7 cellular contexts compared by ENCODE assay signal in the genomic region with DNA sequence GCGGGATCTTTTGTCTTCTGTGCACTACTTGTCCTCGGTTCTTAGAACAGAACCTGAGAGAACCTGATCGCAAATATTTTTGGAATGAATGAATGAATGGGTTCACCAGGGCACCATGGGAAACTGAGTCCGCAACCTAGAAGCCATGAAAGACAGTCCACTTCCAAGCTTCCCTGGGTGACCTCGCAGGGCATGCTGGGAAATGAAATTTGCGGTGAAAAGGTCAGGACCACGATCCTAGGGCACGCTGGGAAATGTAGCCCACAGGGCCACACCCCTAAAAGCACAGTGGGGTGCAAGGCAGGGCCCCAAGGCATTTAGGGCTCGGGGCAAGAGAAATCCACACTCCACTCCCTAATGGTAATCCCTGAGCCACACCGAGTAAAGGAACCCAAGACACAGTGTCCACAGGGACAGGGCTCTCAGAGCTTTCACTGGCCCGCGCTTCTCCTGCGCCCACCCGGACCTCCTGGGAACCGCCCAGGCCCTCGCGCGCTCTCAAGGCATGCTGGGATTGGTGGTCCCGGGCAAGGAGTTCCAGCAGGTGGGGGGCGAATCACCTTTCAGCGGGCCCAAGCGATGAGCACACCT. TPM values are rescaled to one million over a fixed set of nuclear protein-coding genes. Genes with fewer than 3 reads are reported as not detected.
A peak's percentile ranks its signal among the peaks of the same experiment; 100 is the strongest.
DNase-seq lines count a peak whose midpoint lies in the region; ATAC-seq and TF ChIP-seq lines count a peak whose summit lies in the region.

No MANE protein-coding gene starts in this region.

- H3K27me3 ChIP-seq in GM23338 (ENCODE audit: insufficient read depth): no peaks in the 10 kb centered on the region
- H3K27me3 ChIP-seq in effector memory CD4-positive, alpha-beta T cell (replicated peaks; ENCODE audit: control insufficient read depth, insufficient read depth, low read length, poor library complexity, severe bottlenecking): no peaks in the 10 kb centered on the region
- no peaks in the 10 kb centered on the region for H3K27me3 ChIP-seq in testis

- H3K4me1 Mint-ChIP-seq in GM23338: peaks cover 23% of the 10 kb centered on the region

- H3K36me3 Mint-ChIP-seq in GM23338 (ENCODE audit: low read depth): no peaks in the 10 kb centered on the region; the same call in 2 of the 3 replicates

- H3K27ac Mint-ChIP-seq in GM23338: peak overlapping the region; percentile 99

- intact Hi-C loops in testis (cut with DNase I; ENCODE audit: low total_unique reads): no loop called here

- ATAC-seq in GM23338 (peak; percentile 70), HG03520 (IDR thresholded peaks at IDR 0.05; ENCODE audit: unreplicated experiment) (no peak)

- H3K4me3 Mint-ChIP-seq in GM23338: peak overlapping the region; percentile 96

- no peaks in the 10 kb centered on the region; the same call in 2 of the 3 replicates for H3K9me3 Mint-ChIP-seq in GM23338

- peaks cover 9% of the 10 kb centered on the region for H3K27me3 Mint-ChIP-seq in GM23338 (ENCODE audit: insufficient read depth, low read depth, poor library complexity)

- H3K27ac ChIP-seq in GM23338 (ENCODE audit: low read depth) (peak overlapping the region; percentile 60), mesodermal cell (ENCODE audit: low read depth, low read length, severe bottlenecking) (no peak overlapping the region), testis (peak overlapping the region in 1 of 2 donors; percentile 84)
- no peak overlapping the region for H3K27ac ChIP-seq in effector memory CD4-positive, alpha-beta T cell (ENCODE audit: insufficient read depth, low read length, poor library complexity, severe bottlenecking)

- peaks cover 32% of the 10 kb centered on the region for H3K79me2 ChIP-seq in GM23338 (replicated peaks; ENCODE audit: insufficient read depth)

- no peaks in the 10 kb centered on the region for H3K9me3 ChIP-seq in effector memory CD4-positive, alpha-beta T cell (ENCODE audit: control insufficient read depth, low read length)
- no peaks in the 10 kb centered on the region for H3K9me3 ChIP-seq in mesodermal cell (ENCODE audit: control insufficient read depth, low read length)
- no peaks in the 10 kb centered on the region for H3K9me3 ChIP-seq in testis

- peaks cover 22% of the 10 kb centered on the region for H4K20me1 ChIP-seq in GM23338 (replicated peaks; ENCODE audit: insufficient read depth)

- WGBS in mesodermal cell (ENCODE audit: insufficient coverage in 2 of 2), 2 experiments: 45 to 58% methylated on average over 20 to 21 of the region's 22 CpGs
- 20 to 24% methylated on average over 21 to 22 of the region's 22 CpGs for WGBS in testis, 2 donors

- H3K9me2 ChIP-seq in GM23338 (ENCODE audit: insufficient read depth): 0 out of 2 replicates have a peak, but pooled peaks cover 3% of the 10 kb centered on the region

- H3K4me2 ChIP-seq in GM23338: peak overlapping the region; percentile 76

- peaks cover 5% of the 10 kb centered on the region; the same call in 1 of the 2 replicates for H3F3A ChIP-seq in GM23338 (replicated peaks; ENCODE audit: low read depth)

- no peak for TF ChIP-seq POLR2A in testis (IDR thresholded peaks at IDR 0.05)

- H3K4me1 ChIP-seq in GM23338 (ENCODE audit: insufficient read depth) (peaks cover 19% of the 10 kb centered on the region), mesodermal cell (ENCODE audit: control insufficient read depth, insufficient read depth, low read length, poor library complexity, severe bottlenecking) (peaks cover 22% of the 10 kb centered on the region), testis (peaks cover 24% of the 10 kb centered on the region)
- H3K4me1 ChIP-seq in effector memory CD4-positive, alpha-beta T cell (ENCODE audit: control insufficient read depth, insufficient read depth, low read length, poor library complexity, severe bottlenecking): peaks cover 22% of the 10 kb centered on the region

- TF ChIP-seq CTCF in GM23338 (conservative IDR thresholded peaks at IDR 0.05; ENCODE audit: low read depth in 2 of 2): no peak
- TF ChIP-seq CTCF in testis (IDR thresholded peaks at IDR 0.05): no peak

- DNase-seq in GM23338 (ENCODE audit: low spot score) (peak; percentile 97), SHP77 (lab: John Stamatoyannopoulos, UW) (peak; percentile 37 to 60), testis (peak; percentile 83), NCI-H2081 (lab: John Stamatoyannopoulos, UW) (no peak)
- no peak for DNase-seq in effector memory CD4-positive, alpha-beta T cell

- H3K4me3 ChIP-seq in GM23338 (peak overlapping the region; percentile 62), mesodermal cell (ENCODE audit: extremely low read depth, insufficient read depth, low read length, poor library complexity, severe bottlenecking) (peak overlapping the region; percentile 48), testis (peak overlapping the region; percentile 67 to 72)
- H3K4me3 ChIP-seq in effector memory CD4-positive, alpha-beta T cell (ENCODE audit: insufficient read depth, low read depth, low read length, poor library complexity, severe bottlenecking): peak overlapping the region; percentile 71

- H3K36me3 ChIP-seq in GM23338 (ENCODE audit: insufficient read depth) (no peaks in the 10 kb centered on the region), mesodermal cell (ENCODE audit: control insufficient read depth, insufficient read depth, low read length) (peaks cover 3% of the 10 kb centered on the region), testis (ENCODE audit: low read depth, missing control alignments) (no peaks in the 10 kb centered on the region)
- peaks cover under 1% of the 10 kb centered on the region for H3K36me3 ChIP-seq in effector memory CD4-positive, alpha-beta T cell (ENCODE audit: control insufficient read depth, insufficient read depth, low read length)

- peak overlapping the region; percentile 3; the same call in 1 of the 2 replicates for H2AFZ ChIP-seq in GM23338

TF ChIP-seq in GM23338, 12 proteins besides CTCF, POLR2A, EP300 and RAD21:
- TF ChIP-seq CREB1 (CRISPR knock-in tag; IDR thresholded peaks at IDR 0.05; ENCODE audit: low read depth) (peak; percentile 38; the same call in 1 of the 2 replicates), ZNF331 (CRISPR knock-in tag; IDR thresholded peaks at IDR 0.05; ENCODE audit: low read depth) (no peak), POLR2AphosphoS5 (IDR thresholded peaks at IDR 0.05; ENCODE audit: low read depth) (peak; percentile 54; the same call in 1 of the 2 replicates)
- TF ChIP-seq, protein P1, sequence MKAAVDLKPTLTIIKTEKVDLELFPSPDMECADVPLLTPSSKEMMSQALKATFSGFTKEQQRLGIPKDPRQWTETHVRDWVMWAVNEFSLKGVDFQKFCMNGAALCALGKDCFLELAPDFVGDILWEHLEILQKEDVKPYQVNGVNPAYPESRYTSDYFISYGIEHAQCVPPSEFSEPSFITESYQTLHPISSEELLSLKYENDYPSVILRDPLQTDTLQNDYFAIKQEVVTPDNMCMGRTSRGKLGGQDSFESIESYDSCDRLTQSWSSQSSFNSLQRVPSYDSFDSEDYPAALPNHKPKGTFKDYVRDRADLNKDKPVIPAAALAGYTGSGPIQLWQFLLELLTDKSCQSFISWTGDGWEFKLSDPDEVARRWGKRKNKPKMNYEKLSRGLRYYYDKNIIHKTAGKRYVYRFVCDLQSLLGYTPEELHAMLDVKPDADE (IDR thresholded peaks at IDR 0.05): peak; percentile 97

RNA-seq across cellular contexts. Expression of a gene that starts 1.1 kb away (rescaled TPM):
- 57.4 and 83.9 TPM in 2 replicates for total RNA-seq in GM23338 (2014; rRNA removed; shearing (Covaris generic))
- polyA plus RNA-seq in GM23338 (2016; fragmentation: Nextera tagmentation; extraction: Ambion mirVana) (33.2 and 33.3 TPM in 2 replicates), testis (ENCODE audit: insufficient read depth, low read depth, low replicate concordance) (220 TPM)
- 69.5 TPM for polyA plus RNA-seq in mesodermal cell (2013, experiment 1 of 2)
- 59.1 TPM for polyA plus RNA-seq in mesodermal cell (2013, experiment 2 of 2)
- 100 to 1,000 TPM; 184 to 206 TPM for total RNA-seq in testis

RNA-seq across cellular contexts. Expression of a gene that starts 30.5 kb away (rescaled TPM):
- 51.4 and 59.3 TPM in 2 replicates for total RNA-seq in GM23338 (2014; rRNA removed; shearing (Covaris generic))
- polyA plus RNA-seq in GM23338 (2016; fragmentation: Nextera tagmentation; extraction: Ambion mirVana) (139 and 150 TPM in 2 replicates), testis (ENCODE audit: insufficient read depth, low read depth, low replicate concordance) (84.0 TPM)
- polyA plus RNA-seq in mesodermal cell (2013, experiment 1 of 2): 37.4 TPM
- polyA plus RNA-seq in mesodermal cell (2013, experiment 2 of 2): 36.0 TPM
- total RNA-seq in testis: 10 to 100 TPM; 13.0 to 14.5 TPM

RNA-seq across cellular contexts. Expression of a gene that starts 39.0 kb away (rescaled TPM):
- 21.5 and 27.9 TPM in 2 replicates for total RNA-seq in GM23338 (2014; rRNA removed; shearing (Covaris generic))
- polyA plus RNA-seq in GM23338 (2016; fragmentation: Nextera tagmentation; extraction: Ambion mirVana) (150 and 153 TPM in 2 replicates), testis (ENCODE audit: insufficient read depth, low read depth, low replicate concordance) (20.8 TPM)
- 1.3 TPM for polyA plus RNA-seq in mesodermal cell (2013, experiment 1 of 2)
- polyA plus RNA-seq in mesodermal cell (2013, experiment 2 of 2): 1.1 TPM
- total RNA-seq in testis: 10 to 100 TPM; 14.2 to 30.3 TPM

RNA-seq across cellular contexts. Expression of a gene that starts 42.8 kb away (rescaled TPM):
- 40.6 and 47.5 TPM in 2 replicates for total RNA-seq in GM23338 (2014; rRNA removed; shearing (Covaris generic))
- polyA plus RNA-seq in GM23338 (2016; fragmentation: Nextera tagmentation; extraction: Ambion mirVana) (51.2 and 61.3 TPM in 2 replicates), testis (ENCODE audit: insufficient read depth, low read depth, low replicate concordance) (13.3 TPM)
- polyA plus RNA-seq in mesodermal cell (2013, experiment 1 of 2): 6.6 TPM
- polyA plus RNA-seq in mesodermal cell (2013, experiment 2 of 2): 3.3 TPM
- 1 to 10 TPM; 3.4 to 3.6 TPM for total RNA-seq in testis

RNA-seq across cellular contexts. Expression of a gene that starts 47.9 kb away (rescaled TPM):
- total RNA-seq in GM23338 (2014; rRNA removed; shearing (Covaris generic)): 5.6 and 8.5 TPM in 2 replicates
- polyA plus RNA-seq in GM23338 (2016; fragmentation: Nextera tagmentation; extraction: Ambion mirVana): 8.8 and 9.0 TPM in 2 replicates
- 2.6 TPM for polyA plus RNA-seq in mesodermal cell (2013, experiment 1 of 2)
- 1.4 TPM for polyA plus RNA-seq in mesodermal cell (2013, experiment 2 of 2)
- 100 to 1,000 TPM in 1 of 2 donors, 10 to 100 TPM in 1; 69.9 to 102 TPM for total RNA-seq in testis
- 173 TPM for polyA plus RNA-seq in testis (ENCODE audit: insufficient read depth, low read depth, low replicate concordance)

Comparison
In these comparisons a context has a peak if more than half of its experiments do, and no peak if none do; other contexts are left out.
1. DNase-seq: peak in GM23338 (single experiment), SHP77 (2 of 2) and testis (single experiment); none in effector memory CD4-positive, alpha-beta T cell (0 of 3) and NCI-H2081 (0 of 2).
2. Peak in every context shown above with its lines, with median percentiles within 50 percentile points of each other: H3K4me3 ChIP-seq.